In the genomic region with DNA sequence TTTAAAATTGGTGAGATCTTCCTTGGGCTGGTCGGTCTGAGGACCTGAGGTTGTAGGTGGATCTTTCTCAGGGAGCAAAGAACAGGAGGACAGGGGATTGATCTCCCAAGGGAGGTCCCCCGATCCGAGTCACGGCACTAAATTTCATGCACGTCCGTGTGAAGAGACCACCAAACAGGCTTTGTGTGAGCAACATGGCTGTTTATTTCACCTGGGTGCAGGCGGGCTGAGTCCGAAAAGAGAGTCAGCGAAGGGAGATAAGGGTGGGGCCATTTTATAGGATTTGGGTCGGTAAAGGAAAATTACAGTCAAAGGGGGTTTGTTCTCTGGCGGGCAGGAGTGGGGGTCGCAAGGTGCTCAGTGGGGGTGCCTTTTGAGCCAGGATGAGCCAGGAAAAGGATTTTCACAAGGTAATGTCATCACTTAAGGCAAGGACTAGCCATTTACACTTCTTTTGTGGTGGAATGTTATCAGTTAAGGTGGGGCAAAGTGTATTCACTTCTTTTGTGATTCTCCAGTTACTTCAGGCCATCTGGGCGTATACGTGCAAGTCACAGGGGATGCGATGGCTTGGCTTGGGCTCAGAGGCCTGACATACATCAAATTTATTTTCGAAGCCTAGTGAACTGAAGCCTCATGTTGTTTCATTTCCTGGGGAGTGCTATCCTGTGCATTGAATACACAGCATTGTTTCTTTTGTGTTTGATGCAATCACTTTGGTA, we compare ENCODE assay signal across 8 cellular contexts.
A peak's percentile ranks its signal among the peaks of the same experiment; 100 is the strongest.
DNase-seq lines count a peak whose midpoint lies in the region; TF ChIP-seq lines count a peak whose summit lies in the region.
"Not testable (repeated sequence)": the region's sequence is repeated elsewhere in the genome, so short reads cannot be mapped to it uniquely, and the experiment has no call there.

No MANE protein-coding gene starts in this region.

- peak overlapping the region; percentile 98 for H3K27ac Mint-ChIP-seq in endodermal cell
- H3K27ac Mint-ChIP-seq in nephron progenitor cell, result not testable (repeated sequence)

- peak overlapping the region; percentile 79 for H3K4me3 ChIP-seq in HUES48 (ENCODE audit: low read depth, low read length)
- H3K4me3 ChIP-seq in endodermal cell (ENCODE audit: low read length), result peak overlapping the region; percentile 70
- peak overlapping the region; percentile 57; the same call in 1 of the 2 replicates for H3K4me3 ChIP-seq in iPS-18c (ENCODE audit: insufficient read depth, low read depth, low read length)
- H3K4me3 ChIP-seq in smooth muscle cell, result peak overlapping the region; percentile 16

- not testable (repeated sequence) for H3K79me2 ChIP-seq in smooth muscle cell (ENCODE audit: low read depth)

- not testable (repeated sequence) for TF ChIP-seq CTCF in endodermal cell (conservative IDR thresholded peaks at IDR 0.05); nephron progenitor cell (IDR thresholded peaks at IDR 0.05); smooth muscle cell (IDR thresholded peaks at IDR 0.05; ENCODE audit: borderline replicate concordance, insufficient read depth, poor library complexity, severe bottlenecking)

- not testable (repeated sequence) for H3K36me3 Mint-ChIP-seq in endodermal cell (ENCODE audit: low read depth); nephron progenitor cell (ENCODE audit: low read depth)

- H3K27me3 Mint-ChIP-seq in endodermal cell (ENCODE audit: insufficient read depth), result not testable (repeated sequence)
- peaks cover 14% of the 10 kb centered on the region for H3K27me3 Mint-ChIP-seq in nephron progenitor cell (ENCODE audit: low read depth, poor library complexity)

- peaks cover 65% of the 10 kb centered on the region for H3K4me1 Mint-ChIP-seq in endodermal cell
- peaks cover 53% of the 10 kb centered on the region for H3K4me1 Mint-ChIP-seq in nephron progenitor cell

- H3K27ac ChIP-seq in HUES48 (ENCODE audit: low read depth, low read length), result peak overlapping the region; percentile 90
- peak overlapping the region; percentile 42 for H3K27ac ChIP-seq in angular gyrus (ENCODE audit: low read depth, low read length)
- not testable (repeated sequence) for H3K27ac ChIP-seq in endodermal cell (ENCODE audit: low read depth, low read length); smooth muscle cell (ENCODE audit: low read depth)

- H3K9me3 ChIP-seq in ES-I3 (ENCODE audit: control insufficient read depth, insufficient read depth, low read length); HUES48 (ENCODE audit: control insufficient read depth, insufficient read depth, low read length); endodermal cell (ENCODE audit: control insufficient read depth, low read length); iPS-18c (ENCODE audit: control insufficient read depth, insufficient read depth, low read length); smooth muscle cell (replicated peaks; ENCODE audit: low read depth): not testable (repeated sequence)

- H3K27me3 ChIP-seq in HUES48 (ENCODE audit: control insufficient read depth, insufficient read depth, low read length) (peaks cover 24% of the 10 kb centered on the region), smooth muscle cell (ENCODE audit: low read depth) (peaks cover 29% of the 10 kb centered on the region)
- H3K27me3 ChIP-seq in endodermal cell (ENCODE audit: control insufficient read depth, insufficient read depth, low read length, poor library complexity, severe bottlenecking), result not testable (repeated sequence)

- H3K9ac ChIP-seq in ES-I3 (ENCODE audit: low read depth, low read length), result peak overlapping the region; percentile 66
- H3K9ac ChIP-seq in HUES48 (ENCODE audit: low read depth, low read length), result peak overlapping the region; percentile 93
- peak overlapping the region; percentile 44 for H3K9ac ChIP-seq in endodermal cell (ENCODE audit: extremely low read depth, low read length, poor library complexity, severe bottlenecking)
- not testable (repeated sequence) for H3K9ac ChIP-seq in smooth muscle cell (ENCODE audit: low read depth)

- H4K20me1 ChIP-seq in smooth muscle cell (ENCODE audit: low read depth), result not testable (repeated sequence)

- not testable (repeated sequence) for H3F3A ChIP-seq in smooth muscle cell (ENCODE audit: low read depth)

- H3K4me3 Mint-ChIP-seq in endodermal cell (peak overlapping the region; percentile 76), nephron progenitor cell (peak overlapping the region; percentile 87)

- not testable (repeated sequence) for H3K36me3 ChIP-seq in ES-I3 (ENCODE audit: insufficient read depth, low read length); endodermal cell (ENCODE audit: control insufficient read depth, insufficient read depth, low read length); smooth muscle cell (ENCODE audit: low read depth)
- H3K36me3 ChIP-seq in HUES48 (ENCODE audit: control insufficient read depth, insufficient read depth, low read length), result peaks cover 12% of the 10 kb centered on the region

- WGBS in endodermal cell (ENCODE audit: insufficient coverage in 1 of 2, insufficient read length in 1 of 2), 2 experiments, result 6 to 19% methylated on average over 4 to 13 of the region's 16 CpGs
- 34% methylated on average over 16 of the region's 16 CpGs for WGBS in smooth muscle cell (ENCODE audit: low lambda C conversion rate)

- H3K4me2 ChIP-seq in smooth muscle cell, result peak overlapping the region; percentile 68

- H3K4me1 ChIP-seq in ES-I3 (ENCODE audit: insufficient read depth, low read length), result peaks cover 26% of the 10 kb centered on the region
- H3K4me1 ChIP-seq in HUES48 (ENCODE audit: control insufficient read depth, insufficient read depth, low read length), result peaks cover 54% of the 10 kb centered on the region
- not testable (repeated sequence) for H3K4me1 ChIP-seq in endodermal cell (ENCODE audit: control insufficient read depth, insufficient read depth, low read length)
- H3K4me1 ChIP-seq in smooth muscle cell (ENCODE audit: low read depth), result peaks cover 13% of the 10 kb centered on the region

- not testable (repeated sequence) for H3K9me3 Mint-ChIP-seq in endodermal cell, nephron progenitor cell

- DNase-seq in endodermal cell, result peak; percentile 68
- DNase-seq in iPS DF 19.7 (ENCODE audit: low read depth, low spot score), result peak; percentile 68
- not testable (repeated sequence) for DNase-seq in nephron progenitor cell; smooth muscle cell (lab: John Stamatoyannopoulos, UW; ENCODE audit: unreplicated experiment)

- H2AFZ ChIP-seq in smooth muscle cell (ENCODE audit: low read depth), result not testable (repeated sequence)

Comparison
In these comparisons a context has a peak if more than half of its experiments do, and no peak if none do; other contexts are left out.
1. H3K4me3 ChIP-seq: peak in every context shown above with its lines; median percentile 79 in HUES48; 70 in endodermal cell; 57 in iPS-18c; 16 in smooth muscle cell.